Comparison of ENCODE assay signal across 15 cellular contexts in genomic region chr7:55185321-55185802, GRCh38.
DNase-seq lines count a peak whose midpoint lies in the region; ATAC-seq, FAIRE-seq and TF ChIP-seq lines count a peak whose summit lies in the region.
"Had no signal": no experiment of that assay in that cellular context is flagged by ENCODE, and none has a peak within 500 bp of the region (broad histone marks: within the 10 kb centered on the region; RNA-seq: fewer than 3 reads in every experiment).

No MANE protein-coding gene starts in this region.

- H3K4me3 ChIP-seq in astrocyte (ENCODE audit: insufficient read depth, low read depth, low read length) = no peak overlapping the region
- no peak overlapping the region for H3K4me3 ChIP-seq in keratinocyte (ENCODE audit: control insufficient read depth in 2 of 3, extremely low read depth in 1 of 3, insufficient read depth in 2 of 3, low read depth in 1 of 3, low read length in 3 of 3)
- H3K4me3 ChIP-seq in GM23338 = no peak overlapping the region
- H3K4me3 ChIP-seq in thyroid gland (replicated peaks in 1 of 3) = no peak overlapping the region
- H3K4me3 ChIP-seq: BLaER1 had no signal

- H3K27me3 Mint-ChIP-seq in astrocyte (ENCODE audit: low read depth, unreplicated experiment) = peaks cover 3% of the 10 kb centered on the region
- H3K27me3 Mint-ChIP-seq in GM23338 (ENCODE audit: insufficient read depth, low read depth, poor library complexity) = peaks cover 11% of the 10 kb centered on the region
- H3K27me3 Mint-ChIP-seq: progenitor cell of endocrine pancreas had no signal

- H3K9me3 Mint-ChIP-seq in astrocyte (ENCODE audit: unreplicated experiment) (no peaks in the 10 kb centered on the region), GM23338 (no peaks in the 10 kb centered on the region)
- H3K9me3 Mint-ChIP-seq: activated naive CD8-positive, alpha-beta T cell treated with anti-CD3 and anti-CD28 coated beads, Interleukin-2, amount 10 ng/mL, durations not matched to agents 7 days and 5 days; stimulated activated memory B cell treated with anti-CD40 and anti-IgM and Interleukin-4, amounts not matched to agents 10 μg/mL and 1 μg/mL and 100 μg/mL, for 72 hours had no signal

- TF ChIP-seq CTCF in D721Med (IDR thresholded peaks at IDR 0.05; ENCODE audit: insufficient read depth, missing control alignments) (no peak), astrocyte (IDR thresholded peaks at IDR 0.05; ENCODE audit: insufficient read depth, low read depth, low read length) (no peak), keratinocyte (optimal IDR thresholded peaks at IDR 0.05 in 1 of 3, IDR thresholded peaks at IDR 0.05 in 1 of 3, conservative IDR thresholded peaks at IDR 0.05 in 1 of 3; ENCODE audit: extremely low read depth in 1 of 3, insufficient read depth in 2 of 3, low read length in 3 of 3) (no peak), GM23338 (conservative IDR thresholded peaks at IDR 0.05; ENCODE audit: low read depth in 2 of 2) (no peak), thyroid gland (IDR thresholded peaks at IDR 0.05) (no peak)

- peak overlapping the region; percentile 40 for H3K4me2 ChIP-seq in astrocyte (ENCODE audit: low read length)
- peak overlapping the region; percentile 1 for H3K4me2 ChIP-seq in keratinocyte (ENCODE audit: control insufficient read depth, extremely low read depth, insufficient read depth, low read depth, low read length)
- H3K4me2 ChIP-seq in GM23338 = no peak overlapping the region
- H3K4me2 ChIP-seq: BLaER1 had no signal

- peaks cover 28% of the 10 kb centered on the region for H3K4me1 ChIP-seq in astrocyte (ENCODE audit: insufficient read depth, low read length)
- H3K4me1 ChIP-seq in keratinocyte (ENCODE audit: control insufficient read depth, extremely low read depth, insufficient read depth, low read length) = peaks cover 17% of the 10 kb centered on the region
- H3K4me1 ChIP-seq in GM23338 (ENCODE audit: insufficient read depth) = peaks cover 24% of the 10 kb centered on the region
- H3K4me1 ChIP-seq in thyroid gland = peaks cover 30% of the 10 kb centered on the region in 2 donors

- H3K4me1 Mint-ChIP-seq in astrocyte (ENCODE audit: low read depth, unreplicated experiment) = peaks cover 28% of the 10 kb centered on the region
- peaks cover 25% of the 10 kb centered on the region for H3K4me1 Mint-ChIP-seq in GM23338
- H3K4me1 Mint-ChIP-seq: activated naive CD8-positive, alpha-beta T cell treated with anti-CD3 and anti-CD28 coated beads, Interleukin-2, amount 10 ng/mL, durations not matched to agents 7 days and 5 days; stimulated activated memory B cell treated with anti-CD40 and anti-IgM and Interleukin-4, amounts not matched to agents 10 μg/mL and 1 μg/mL and 100 μg/mL, for 72 hours had no signal

- peaks cover 4% of the 10 kb centered on the region for H3K9me1 ChIP-seq in keratinocyte (ENCODE audit: control insufficient read depth, extremely low read depth, insufficient read depth, low read length)

- H3K36me3 ChIP-seq in astrocyte (ENCODE audit: insufficient read depth, low read length) (peaks cover 31% of the 10 kb centered on the region), keratinocyte (ENCODE audit: control insufficient read depth in 2 of 2, extremely low read depth in 1 of 2, insufficient read depth in 2 of 2, low read length in 2 of 2) (peaks cover 59 to 76% of the 10 kb centered on the region in 2 experiments), GM23338 (ENCODE audit: insufficient read depth) (no peaks in the 10 kb centered on the region), thyroid gland (peaks cover 10 to 13% of the 10 kb centered on the region in 2 donors)
- H3K36me3 ChIP-seq: BLaER1 had no signal

- no peak for ATAC-seq in GM21390 (IDR thresholded peaks at IDR 0.05; ENCODE audit: unreplicated experiment)
- no peak for ATAC-seq in GM23338
- ATAC-seq: stimulated activated memory B cell treated with anti-CD40 and anti-IgM and Interleukin-4, amounts not matched to agents 10 μg/mL and 1 μg/mL and 100 μg/mL, for 72 hours had no signal

- H3K9me3 ChIP-seq in astrocyte (ENCODE audit: insufficient read depth, low read depth, low read length) (no peaks in the 10 kb centered on the region), keratinocyte (ENCODE audit: control insufficient read depth, low read depth, low read length) (no peaks in the 10 kb centered on the region), thyroid gland (no peaks in the 10 kb centered on the region)
- H3K9me3 ChIP-seq: BLaER1 had no signal

- peak overlapping the region; percentile 83 for H3K27ac ChIP-seq in astrocyte (ENCODE audit: low read depth, low read length)
- peak overlapping the region; percentile 81 for H3K27ac ChIP-seq in keratinocyte (ENCODE audit: control insufficient read depth, insufficient read depth, low read length)
- no peak overlapping the region for H3K27ac ChIP-seq in GM23338 (ENCODE audit: low read depth)
- H3K27ac ChIP-seq in thyroid gland = no peak overlapping the region
- H3K27ac ChIP-seq: BLaER1 had no signal

- dilution Hi-C loops in keratinocyte (cut with MboI; ENCODE audit: extremely low pct_ligation_motif_present, low sequenced_read_pairs) = no loop called here

- 88 to 91% methylated on average over 8 of the region's 8 CpGs for WGBS in thyroid gland, 2 donors

- H3K79me2 ChIP-seq in astrocyte (ENCODE audit: insufficient read depth, low read length) (no peaks in the 10 kb centered on the region), keratinocyte (ENCODE audit: control insufficient read depth, insufficient read depth, low read length) (peaks cover 6% of the 10 kb centered on the region), GM23338 (replicated peaks; ENCODE audit: insufficient read depth) (no peaks in the 10 kb centered on the region)

- H3K9me2 ChIP-seq in GM23338 (ENCODE audit: insufficient read depth) = no peaks in the 10 kb centered on the region

- H3K27me3 ChIP-seq in astrocyte (ENCODE audit: insufficient read depth, low read length) = no peaks in the 10 kb centered on the region
- H3K27me3 ChIP-seq in keratinocyte (ENCODE audit: control insufficient read depth, extremely low read depth, insufficient read depth, low read length) = no peaks in the 10 kb centered on the region
- no peaks in the 10 kb centered on the region for H3K27me3 ChIP-seq in GM23338 (ENCODE audit: insufficient read depth)
- H3K27me3 ChIP-seq in thyroid gland = no peaks in the 10 kb centered on the region
- H3K27me3 ChIP-seq: BLaER1 had no signal

- intact Hi-C loops in thyroid gland (cut with DNase I) = no loop called here

- peaks cover 16% of the 10 kb centered on the region for H3K36me3 Mint-ChIP-seq in astrocyte (ENCODE audit: low read depth, unreplicated experiment)
- H3K36me3 Mint-ChIP-seq in GM23338 (ENCODE audit: low read depth) = no peaks in the 10 kb centered on the region; the same call in 2 of the 3 replicates
- H3K36me3 Mint-ChIP-seq: activated naive CD8-positive, alpha-beta T cell treated with anti-CD3 and anti-CD28 coated beads, Interleukin-2, amount 10 ng/mL, durations not matched to agents 7 days and 5 days; stimulated activated memory B cell treated with anti-CD40 and anti-IgM and Interleukin-4, amounts not matched to agents 10 μg/mL and 1 μg/mL and 100 μg/mL, for 72 hours had no signal

- H3K9ac ChIP-seq in astrocyte (ENCODE audit: low read length) (peak overlapping the region; percentile 53), keratinocyte (ENCODE audit: control insufficient read depth, extremely low read depth, insufficient read depth, low read length) (peak overlapping the region; percentile 46)
- H3K9ac ChIP-seq: BLaER1 had no signal

- no peaks in the 10 kb centered on the region for H3F3A ChIP-seq in GM23338 (replicated peaks; ENCODE audit: low read depth)

- no peak for FAIRE-seq in D721Med (lab: Jason Lieb, UNC)
- FAIRE-seq in astrocyte (lab: Jason Lieb, UNC) = no peak
- FAIRE-seq in keratinocyte (lab: Jason Lieb, UNC) = no peak
- FAIRE-seq: islet of Langerhans had no signal

- H2AFZ ChIP-seq in astrocyte (ENCODE audit: low read depth, low read length) = no peak overlapping the region
- no peak overlapping the region for H2AFZ ChIP-seq in keratinocyte (ENCODE audit: control insufficient read depth, low read length)
- H2AFZ ChIP-seq in GM23338 = no peak overlapping the region

- no peak overlapping the region for H3K4me3 Mint-ChIP-seq in astrocyte (ENCODE audit: unreplicated experiment)
- H3K4me3 Mint-ChIP-seq in GM23338 = no peak overlapping the region
- H3K4me3 Mint-ChIP-seq: activated naive CD8-positive, alpha-beta T cell treated with anti-CD3 and anti-CD28 coated beads, Interleukin-2, amount 10 ng/mL, durations not matched to agents 7 days and 5 days; stimulated activated memory B cell treated with anti-CD40 and anti-IgM and Interleukin-4, amounts not matched to agents 10 μg/mL and 1 μg/mL and 100 μg/mL, for 72 hours had no signal

- H4K20me1 ChIP-seq in astrocyte (ENCODE audit: insufficient read depth, low read length) = no peaks in the 10 kb centered on the region
- peaks cover 26% of the 10 kb centered on the region for H4K20me1 ChIP-seq in keratinocyte (ENCODE audit: control insufficient read depth, extremely low read depth, insufficient read depth, low read length)
- H4K20me1 ChIP-seq in GM23338 (replicated peaks; ENCODE audit: insufficient read depth) = no peaks in the 10 kb centered on the region
- H4K20me1 ChIP-seq: BLaER1 had no signal

- no peak for TF ChIP-seq POLR2A in thyroid gland (IDR thresholded peaks at IDR 0.05)

- H3K27ac Mint-ChIP-seq in astrocyte (ENCODE audit: unreplicated experiment) (no peak overlapping the region), GM23338 (no peak overlapping the region)
- H3K27ac Mint-ChIP-seq: activated naive CD8-positive, alpha-beta T cell treated with anti-CD3 and anti-CD28 coated beads, Interleukin-2, amount 10 ng/mL, durations not matched to agents 7 days and 5 days; progenitor cell of endocrine pancreas; stimulated activated memory B cell treated with anti-CD40 and anti-IgM and Interleukin-4, amounts not matched to agents 10 μg/mL and 1 μg/mL and 100 μg/mL, for 72 hours had no signal

- peak; percentile 70 for DNase-seq in D721Med (ENCODE audit: insufficient read length, low spot score)
- peak; percentile 17 for DNase-seq in HT1080 (ENCODE audit: low read depth)
- DNase-seq in astrocyte (ENCODE audit: low read depth) = no peak
- no peak for DNase-seq in keratinocyte (ENCODE audit: low read depth, low spot score)
- DNase-seq in activated gamma-delta T cell (lab: John Stamatoyannopoulos, UW) = no peak
- no peak for DNase-seq in GM23338 (ENCODE audit: low spot score)
- no peak for DNase-seq in thyroid gland
- DNase-seq: activated naive CD8-positive, alpha-beta T cell treated with anti-CD3 and anti-CD28 coated beads, Interleukin-2, amount 10 ng/mL, durations not matched to agents 7 days and 5 days; GDM1; stimulated activated CD4-positive, alpha-beta T cell treated with anti-CD3 and anti-CD28 coated beads, Interleukin-4, amount 100 ng/mL, for 1 hour had no signal

TF ChIP-seq in GM23338, 12 proteins besides CTCF, POLR2A, EP300 and RAD21 (continues in another document):
- no peak for TF ChIP-seq ZNF331 (CRISPR knock-in tag; IDR thresholded peaks at IDR 0.05; ENCODE audit: low read depth)

Comparison
In these comparisons a context has a peak if more than half of its experiments do, and no peak if none do; other contexts are left out.
1. DNase-seq: peak in D721Med (single experiment) and HT1080 (single experiment); none in astrocyte (single experiment), keratinocyte (single experiment), activated gamma-delta T cell (single experiment), GM23338 (single experiment) and thyroid gland (0 of 2).
2. H3K27ac ChIP-seq: peak in astrocyte (single experiment) and keratinocyte (single experiment); none in GM23338 (single experiment) and thyroid gland (0 of 3).